ENCODE assay signal across 30 cellular contexts in the genomic region with DNA sequence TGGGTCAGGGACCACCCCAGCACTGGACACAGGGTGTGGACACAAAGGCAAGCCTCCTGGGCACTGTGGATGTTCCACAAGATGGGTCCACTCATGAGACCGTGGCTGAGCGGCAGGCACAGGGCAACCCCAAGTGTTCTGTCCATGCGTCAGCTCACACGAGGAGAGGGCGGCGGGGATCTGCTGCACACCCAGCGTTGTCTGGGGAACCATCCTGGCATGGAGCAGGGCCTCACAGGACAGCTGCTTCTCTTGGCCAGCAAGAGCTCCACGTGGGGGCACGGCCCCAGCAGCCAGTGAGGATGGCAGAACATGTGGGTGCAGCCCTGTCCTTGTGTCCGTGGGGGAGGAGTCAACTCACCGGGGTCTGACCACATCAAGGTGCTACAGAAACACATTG.
"Had no signal": no experiment of that assay in that cellular context is flagged by ENCODE, and none has a peak within 500 bp of the region (broad histone marks: within the 10 kb centered on the region; RNA-seq: fewer than 3 reads in every experiment).

No MANE protein-coding gene starts in this region.

- H3K9ac ChIP-seq: neural progenitor cell had no signal

- H3K36me3 Mint-ChIP-seq: naive B cell; naive thymus-derived CD8-positive, alpha-beta T cell; natural killer cell treated with Interleukin-12 subunit alpha and Interleukin-12 subunit beta and Interleukin-15 and Interleukin-18, amount 100 ng/mL, for 72 hours; neural progenitor cell; stimulated activated memory B cell treated with anti-CD40 and anti-IgM and Interleukin-4, amounts not matched to agents 10 μg/mL and 1 μg/mL and 100 μg/mL, for 72 hours; type B pancreatic cell had no signal

- H3K36me3 ChIP-seq: neural progenitor cell, neutrophil, pancreas, prostate gland, right lobe of liver, sigmoid colon, suprapubic skin, tibial artery, transverse colon, vagina had no signal

- H3K9me3 Mint-ChIP-seq: naive thymus-derived CD8-positive, alpha-beta T cell; natural killer cell treated with Interleukin-12 subunit alpha and Interleukin-12 subunit beta and Interleukin-15 and Interleukin-18, amount 100 ng/mL, for 72 hours; nephron progenitor cell; neural progenitor cell; stimulated activated memory B cell treated with anti-CD40 and anti-IgM and Interleukin-4, amounts not matched to agents 10 μg/mL and 1 μg/mL and 100 μg/mL, for 72 hours; stimulated activated naive CD8-positive, alpha-beta T cell treated with anti-CD3 and anti-CD28 coated beads, Interleukin-15, amount 100 ng/mL, for 72 hours; type B pancreatic cell had no signal

- H3K9me3 ChIP-seq: neutrophil, pancreas, prostate gland, right lobe of liver, sigmoid colon, suprapubic skin, testis, tibial artery, transverse colon, vagina had no signal

- H3K4me1 Mint-ChIP-seq: naive B cell; stimulated activated memory B cell treated with anti-CD40 and anti-IgM and Interleukin-4, amounts not matched to agents 10 μg/mL and 1 μg/mL and 100 μg/mL, for 72 hours; stimulated activated naive CD8-positive, alpha-beta T cell treated with anti-CD3 and anti-CD28 coated beads, Interleukin-15, amount 100 ng/mL, for 72 hours had no signal

- H3K27ac Mint-ChIP-seq: naive B cell; naive thymus-derived CD8-positive, alpha-beta T cell; natural killer cell treated with Interleukin-12 subunit alpha and Interleukin-12 subunit beta and Interleukin-15 and Interleukin-18, amount 100 ng/mL, for 72 hours; nephron progenitor cell; neural progenitor cell; stimulated activated memory B cell treated with anti-CD40 and anti-IgM and Interleukin-4, amounts not matched to agents 10 μg/mL and 1 μg/mL and 100 μg/mL, for 72 hours; stimulated activated naive CD8-positive, alpha-beta T cell treated with anti-CD3 and anti-CD28 coated beads, Interleukin-15, amount 100 ng/mL, for 72 hours; type B pancreatic cell had no signal

- ATAC-seq: naive thymus-derived CD8-positive, alpha-beta T cell; natural killer cell treated with Interleukin-12 subunit alpha and Interleukin-12 subunit beta and Interleukin-15 and Interleukin-18, amount 100 ng/mL, for 72 hours; pancreas; right cardiac atrium; right lobe of liver; stimulated activated memory B cell treated with anti-CD40 and anti-IgM and Interleukin-4, amounts not matched to agents 10 μg/mL and 1 μg/mL and 100 μg/mL, for 72 hours; stimulated activated naive CD8-positive, alpha-beta T cell treated with anti-CD3 and anti-CD28 coated beads, Interleukin-15, amount 100 ng/mL, for 72 hours; stimulated activated naive CD8-positive, alpha-beta T cell treated with anti-CD3 and anti-CD28 coated beads, Interleukin-15, Interleukin-2, amounts not matched to agents 100 U/mL and 50 U/mL, for 24 hours had no signal

- H3K27me3 Mint-ChIP-seq: natural killer cell treated with Interleukin-12 subunit alpha and Interleukin-12 subunit beta and Interleukin-15 and Interleukin-18, amount 100 ng/mL, for 72 hours; stimulated activated memory B cell treated with anti-CD40 and anti-IgM and Interleukin-4, amounts not matched to agents 10 μg/mL and 1 μg/mL and 100 μg/mL, for 72 hours had no signal

- H2AFZ ChIP-seq: neural progenitor cell had no signal

- H3K4me2 ChIP-seq: neural progenitor cell had no signal

- H3K4me3 ChIP-seq: neural progenitor cell, pancreas, prostate gland, right lobe of liver, sigmoid colon, suprapubic skin, testis, tibial artery, transverse colon, vagina had no signal

- DNase-seq: naive B cell; naive thymus-derived CD8-positive, alpha-beta T cell; nephron progenitor cell; nucleus accumbens; right cardiac atrium; sigmoid colon; small intestine; stimulated activated CD4-positive, alpha-beta T cell treated with anti-CD3 and anti-CD28 coated beads, Interleukin-12 subunit alpha, Interleukin-12 subunit beta, amount 100 ng/mL, for 4 hours; stimulated activated CD4-positive, alpha-beta T cell treated with anti-CD3 and anti-CD28 coated beads, Interleukin-1b, Interleukin-23, amount 100 ng/mL, for 48 hours; stimulated activated CD4-positive, alpha-beta T cell treated with anti-CD3 and anti-CD28 coated beads, Interleukin-4, amount 100 ng/mL, for 1 hour; stimulated activated CD4-positive, alpha-beta T cell treated with anti-CD3 and anti-CD28 coated beads, Interleukin-4, amount 100 ng/mL, for 4 hours; stimulated activated CD8-positive, alpha-beta memory T cell treated with anti-CD3 and anti-CD28 coated beads, Interleukin-4, amount 100 ng/mL, for 48 hours; stimulated activated naive CD4-positive, alpha-beta T cell; stimulated activated naive CD8-positive, alpha-beta T cell treated with anti-CD3 and anti-CD28 coated beads, Interleukin-15, amount 100 ng/mL, for 72 hours; stimulated activated naive CD8-positive, alpha-beta T cell treated with anti-CD3 and anti-CD28 coated beads, Interleukin-15, Interleukin-2, amounts not matched to agents 100 U/mL and 50 U/mL, for 24 hours; substantia nigra; testis; tibial artery; transverse colon had no signal

- H3K4me1 ChIP-seq: neural progenitor cell, pancreas, prostate gland, right lobe of liver, testis, tibial artery had no signal

- H3K4me3 Mint-ChIP-seq: naive B cell; naive thymus-derived CD8-positive, alpha-beta T cell; natural killer cell treated with Interleukin-12 subunit alpha and Interleukin-12 subunit beta and Interleukin-15 and Interleukin-18, amount 100 ng/mL, for 72 hours; nephron progenitor cell; neural progenitor cell; stimulated activated memory B cell treated with anti-CD40 and anti-IgM and Interleukin-4, amounts not matched to agents 10 μg/mL and 1 μg/mL and 100 μg/mL, for 72 hours; stimulated activated naive CD8-positive, alpha-beta T cell treated with anti-CD3 and anti-CD28 coated beads, Interleukin-15, amount 100 ng/mL, for 72 hours; type B pancreatic cell had no signal

- H3K27ac ChIP-seq: neural progenitor cell, neutrophil, pancreas, prostate gland, right lobe of liver, sigmoid colon, suprapubic skin, testis, tibial artery, transverse colon, vagina had no signal

- FAIRE-seq: pancreas, small intestine, urothelium cell line had no signal

- H3K27me3 ChIP-seq: neural progenitor cell, neutrophil, pancreas, right lobe of liver, sigmoid colon, testis, transverse colon, vagina had no signal
